ENCODE assay signal across 23 cellular contexts in genomic region chr14:72753044-72753710, GRCh38.
"Had no signal": no experiment of that assay in that cellular context is flagged by ENCODE, and none has a peak within 500 bp of the region (broad histone marks: within the 10 kb centered on the region; RNA-seq: fewer than 3 reads in every experiment).

No MANE protein-coding gene starts in this region.

- H3K9me3 ChIP-seq: Peyer's patch, SJSA1 had no signal

- H3K36me3 ChIP-seq: Peyer's patch, SJSA1 had no signal

- H3K4me3 ChIP-seq: K562, Peyer's patch, SJSA1 had no signal

- ATAC-seq: activated CD4-positive, CD25-positive, alpha-beta regulatory T cell treated with anti-CD3 and anti-CD28 coated beads, Interleukin-2, amount 50 U/mL, for 24 hours; activated T-helper 17 cell treated with anti-CD3 and anti-CD28 coated beads, Interleukin-2, amount 50 U/mL, for 72 hours; K562; SK-N-SH treated with all-trans-retinoic acid at 6 μM for 48 hours had no signal

- DNase-seq: activated CD4-positive, alpha-beta T cell treated with anti-CD3 and anti-CD28 coated beads for 48 hours; activated CD4-positive, alpha-beta T cell treated with anti-CD3 and anti-CD28 coated beads, Interleukin-2, amount 50 U/mL, for 48 hours; activated gamma-delta T cell; activated naive CD4-positive, alpha-beta T cell treated with anti-CD3 and anti-CD28 coated beads for 36 hours; activated T-cell treated with anti-CD3 and anti-CD28 coated beads for 4 hours; activated T-cell treated with anti-CD3 and anti-CD28 coated beads, Interleukin-2, amount 50 U/mL, for 48 hours; amygdala; Karpas-422; MM.1S; NCI-H1105; NCI-H1436 treated with DMSO at 0.1 percent for 48 hours; NCI-H187; NCI-H2081; NCI-H510A treated with DMSO at 0.1 percent for 48 hours; NCI-H69; Peyer's patch; SHP77; SW 1271 had no signal

- H3K27ac ChIP-seq: Peyer's patch, SJSA1 had no signal

- H3K4me1 ChIP-seq: Peyer's patch, SJSA1 had no signal

- H3K27me3 ChIP-seq: Peyer's patch, SJSA1 had no signal
